In the genomic region with DNA sequence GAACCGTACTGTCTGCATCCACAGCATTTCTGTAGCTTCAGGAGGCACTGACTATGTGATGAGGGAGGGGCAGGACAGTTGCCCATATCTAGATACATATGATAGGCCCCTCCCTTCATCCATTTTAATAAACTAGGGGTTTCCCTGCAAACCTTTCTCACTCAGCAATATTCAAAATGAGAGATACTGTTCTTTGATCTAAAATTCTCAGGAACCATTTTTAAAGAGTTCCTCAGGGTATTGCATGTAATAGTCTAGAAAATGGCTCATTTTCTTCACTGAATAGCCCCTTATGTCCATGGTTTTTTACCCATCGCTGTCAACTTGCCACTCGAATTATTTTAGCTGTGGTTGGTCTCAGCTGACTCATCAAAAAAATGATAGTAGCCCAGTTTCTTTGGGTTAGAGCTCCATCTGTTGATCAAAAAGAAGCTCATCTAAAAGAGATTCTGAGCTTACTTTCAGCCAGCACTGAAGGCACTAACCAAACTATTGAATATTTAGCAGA, we compare ENCODE assay signal across 8 cellular contexts. TPM values are rescaled to one million over a fixed set of nuclear protein-coding genes. Genes with fewer than 3 reads are reported as not detected.
A peak's percentile ranks its signal among the peaks of the same experiment; 100 is the strongest.
DNase-seq lines count a peak whose midpoint lies in the region; ATAC-seq, FAIRE-seq and TF ChIP-seq lines count a peak whose summit lies in the region.

No MANE protein-coding gene starts in this region.

- ATAC-seq in T-cell (replicated peaks in 1 of 4): peak; percentile 52 to 65 (median 58)
- peak in 2 of 3 donors; percentile 54 to 61 for ATAC-seq in natural killer cell
- no peak for ATAC-seq in GM21390 (IDR thresholded peaks at IDR 0.05; ENCODE audit: unreplicated experiment)

- H3K4me3 ChIP-seq in endothelial cell of umbilical vein (replicated peaks in 1 of 3; ENCODE audit: insufficient read depth in 1 of 3, low read depth in 1 of 3, low read length in 3 of 3): no peak overlapping the region

- dilution Hi-C loops in endothelial cell of umbilical vein (cut with MboI; ENCODE audit: extremely low pct_ligation_motif_present, low sequenced_read_pairs): no loop called here

- no peak overlapping the region for H3K9ac ChIP-seq in endothelial cell of umbilical vein (replicated peaks; ENCODE audit: extremely low read depth, insufficient read depth, low read length)

- BruUV-seq in endothelial cell of umbilical vein (replicated peaks; lab: Mats Ljungman, UMichigan): no TSS peak

- DNase-seq in activated naive CD4-positive, alpha-beta T cell treated with anti-CD3 and anti-CD28 coated beads, Interleukin-2, amount 10 ng/mL, durations not matched to agents 7 days and 5 days: peak; percentile 23
- DNase-seq in activated naive CD4-positive, alpha-beta T cell treated with Interleukin-2 at 50 U/mL for 16 hours: no peak
- DNase-seq in MV-4-11 (lab: John Stamatoyannopoulos, UW) (peak; percentile 62), T-cell (no peak), endothelial cell of umbilical vein (ENCODE audit: low read depth, low spot score) (peak; percentile 55), natural killer cell (no peak), NK-92 (lab: John Stamatoyannopoulos, UW; ENCODE audit: unreplicated experiment) (no peak)

- no peaks in the 10 kb centered on the region for H3K9me1 ChIP-seq in endothelial cell of umbilical vein (replicated peaks; ENCODE audit: control insufficient read depth, extremely low read depth, insufficient read depth, low read length)

- H3K4me3 Mint-ChIP-seq in activated naive CD4-positive, alpha-beta T cell treated with anti-CD3 and anti-CD28 coated beads, Interleukin-2, amount 10 ng/mL, durations not matched to agents 7 days and 5 days: no peak overlapping the region
- H3K4me3 Mint-ChIP-seq in T-cell (no peak overlapping the region), natural killer cell (no peak overlapping the region)

- H3K36me3 ChIP-seq in endothelial cell of umbilical vein (ENCODE audit: control insufficient read depth in 2 of 2, extremely low read depth in 1 of 2, insufficient read depth in 2 of 2, low read length in 2 of 2): no peaks in the 10 kb centered on the region

- POLR2A ChIA-PET in T-cell (lab: Charles Lee): interaction anchor here (0.5 to 0.6 kb wide), 3 partner anchors 15 to 1641 kb away, joined by 3 to 21 read pairs (median 3); a partner anchor contains a TSS
- POLR2A ChIA-PET in endothelial cell of umbilical vein (lab: Charles Lee): interaction anchor here (0.9 to 1.0 kb wide), 2 partner anchors 53 to 247 kb away, joined by 3 to 4 read pairs; no protein-coding TSS in a partner anchor

- no peaks in the 10 kb centered on the region for H3K27me3 ChIP-seq in endothelial cell of umbilical vein (ENCODE audit: control insufficient read depth in 2 of 2, insufficient read depth in 2 of 2, low read length in 2 of 2)

- no peak overlapping the region for H3K27ac ChIP-seq in endothelial cell of umbilical vein (ENCODE audit: insufficient read depth, low read depth, low read length)

- no peaks in the 10 kb centered on the region for H3K4me1 ChIP-seq in endothelial cell of umbilical vein (ENCODE audit: control insufficient read depth, extremely low read depth, insufficient read depth, low read length)

- no peaks in the 10 kb centered on the region for H3K9me3 Mint-ChIP-seq in activated naive CD4-positive, alpha-beta T cell treated with anti-CD3 and anti-CD28 coated beads, Interleukin-2, amount 10 ng/mL, durations not matched to agents 7 days and 5 days
- H3K9me3 Mint-ChIP-seq in T-cell (no peaks in the 10 kb centered on the region), natural killer cell (no peaks in the 10 kb centered on the region)

- TF ChIP-seq CTCF in endothelial cell of umbilical vein (IDR thresholded peaks at IDR 0.05; ENCODE audit: extremely low read depth in 1 of 2, insufficient read depth in 1 of 2, low read depth in 1 of 2, low read length in 2 of 2): peak; percentile 33 to 44
- TF ChIP-seq CTCF in natural killer cell (IDR thresholded peaks at IDR 0.05): no peak

- peaks cover 8% of the 10 kb centered on the region for H3K4me1 Mint-ChIP-seq in activated naive CD4-positive, alpha-beta T cell treated with anti-CD3 and anti-CD28 coated beads, Interleukin-2, amount 10 ng/mL, durations not matched to agents 7 days and 5 days
- H3K4me1 Mint-ChIP-seq in T-cell (peaks cover 5 to 9% (median 5%) of the 10 kb centered on the region in 3 donors), natural killer cell (peaks cover 5 to 7% of the 10 kb centered on the region in 2 donors)

- H3K27ac Mint-ChIP-seq in activated naive CD4-positive, alpha-beta T cell treated with anti-CD3 and anti-CD28 coated beads, Interleukin-2, amount 10 ng/mL, durations not matched to agents 7 days and 5 days: no peak overlapping the region
- no peak overlapping the region for H3K27ac Mint-ChIP-seq in T-cell
- no peak overlapping the region for H3K27ac Mint-ChIP-seq in natural killer cell

- peak; percentile 77 for FAIRE-seq in endothelial cell of umbilical vein (lab: Jason Lieb, UNC)

- no peaks in the 10 kb centered on the region for H3K79me2 ChIP-seq in endothelial cell of umbilical vein (ENCODE audit: control insufficient read depth, insufficient read depth, low read length)

- no peaks in the 10 kb centered on the region for H4K20me1 ChIP-seq in endothelial cell of umbilical vein (replicated peaks; ENCODE audit: control insufficient read depth, extremely low read depth, insufficient read depth, low read length)

- no peak overlapping the region for H2AFZ ChIP-seq in endothelial cell of umbilical vein (ENCODE audit: low read depth, low read length)

- intact Hi-C loops in endothelial cell of umbilical vein (cut with micrococcal nuclease) (loop anchor here (1.0 to 2.0 kb wide), 3 partner anchors 42 to 253 kb away; a partner anchor contains a TSS), natural killer cell (cut with micrococcal nuclease) (no loop called here)

- H3K36me3 Mint-ChIP-seq in activated naive CD4-positive, alpha-beta T cell treated with anti-CD3 and anti-CD28 coated beads, Interleukin-2, amount 10 ng/mL, durations not matched to agents 7 days and 5 days: no peaks in the 10 kb centered on the region
- H3K36me3 Mint-ChIP-seq in T-cell (peaks cover 9% of the 10 kb centered on the region), natural killer cell (no peaks in the 10 kb centered on the region)

- H3K27me3 Mint-ChIP-seq in activated naive CD4-positive, alpha-beta T cell treated with anti-CD3 and anti-CD28 coated beads, Interleukin-2, amount 10 ng/mL, durations not matched to agents 7 days and 5 days: no peaks in the 10 kb centered on the region
- H3K27me3 Mint-ChIP-seq in T-cell: no peaks in the 10 kb centered on the region
- no peaks in the 10 kb centered on the region for H3K27me3 Mint-ChIP-seq in natural killer cell (ENCODE audit: low read depth in 2 of 2)

- TF ChIP-seq POLR2A in endothelial cell of umbilical vein (IDR thresholded peaks at IDR 0.05; ENCODE audit: low read depth, low read length): no peak

- H3K9me3 ChIP-seq in endothelial cell of umbilical vein (replicated peaks; ENCODE audit: control insufficient read depth, insufficient read depth, low read length): no peaks in the 10 kb centered on the region

- no peak overlapping the region for H3K4me2 ChIP-seq in endothelial cell of umbilical vein (ENCODE audit: insufficient read depth, low read length)

- CTCF ChIA-PET in activated naive CD4-positive, alpha-beta T cell treated with anti-CD3 and anti-CD28 coated beads, Interleukin-2, amount 10 ng/mL, durations not matched to agents 7 days and 5 days (lab: Charles Lee): interaction anchor here (0.6 to 2.9 kb wide), 28 partner anchors 9 to 551 kb away, joined by 3 to 47 read pairs (median 4); a partner anchor contains a TSS
- CTCF ChIA-PET in T-cell (lab: Charles Lee) (interaction anchor here (0.5 to 1.8 kb wide), 19 partner anchors 9 to 531 kb away, joined by 3 to 20 read pairs (median 4); a partner anchor contains a TSS), endothelial cell of umbilical vein (lab: Charles Lee) (interaction anchor here (0.6 to 2.7 kb wide), 55 partner anchors 9 to 1370 kb away, joined by 3 to 43 read pairs (median 4); a partner anchor contains a TSS)

RNA-seq across cellular contexts. Expression of a gene that starts 37.0 kb away (rescaled TPM):
- not detected for total RNA-seq in T-cell
- total RNA-seq in endothelial cell of umbilical vein: not detected in 2 replicates
- not detected in 2 replicates for polyA plus RNA-seq in endothelial cell of umbilical vein
- polyA plus RNA-seq in endothelial cell of umbilical vein (2011; cell fraction: cytosol; rRNA removed): not detected in 2 replicates
- not detected in 2 replicates for polyA plus RNA-seq in endothelial cell of umbilical vein (2011; cell fraction: nucleus; rRNA removed)
- 0.07 TPM in 1 of 2 replicates, not detected in the other for polyA plus RNA-seq in endothelial cell of umbilical vein (2012)
- polyA minus RNA-seq in endothelial cell of umbilical vein: not detected in 2 replicates
- polyA minus RNA-seq in endothelial cell of umbilical vein (2011; cell fraction: cytosol; rRNA and poly(A)+ RNA removed): not detected
- not detected in 2 replicates for polyA minus RNA-seq in endothelial cell of umbilical vein (2011; cell fraction: nucleus; rRNA and poly(A)+ RNA removed)
- total RNA-seq in natural killer cell: not detected

RNA-seq across cellular contexts. Expression of a gene that starts 42.0 kb away (rescaled TPM):
- total RNA-seq in T-cell (10 to 100 TPM; 15.1 to 20.7 (median 15.8) TPM), endothelial cell of umbilical vein (21.2 TPM in 2 replicates), natural killer cell (10 to 100 TPM; 14.8 to 17.8 (median 15.1) TPM)
- polyA plus RNA-seq in endothelial cell of umbilical vein: 12.3 and 14.6 TPM in 2 replicates
- polyA plus RNA-seq in endothelial cell of umbilical vein (2011; cell fraction: cytosol; rRNA removed): 7.4 and 9.0 TPM in 2 replicates
- polyA plus RNA-seq in endothelial cell of umbilical vein (2011; cell fraction: nucleus; rRNA removed): 16.6 and 20.9 TPM in 2 replicates
- 3.9 and 5.1 TPM in 2 replicates for polyA plus RNA-seq in endothelial cell of umbilical vein (2012)
- polyA minus RNA-seq in endothelial cell of umbilical vein: 33.6 and 44.3 TPM in 2 replicates
- 6.2 TPM for polyA minus RNA-seq in endothelial cell of umbilical vein (2011; cell fraction: cytosol; rRNA and poly(A)+ RNA removed)
- 19.3 and 26.4 TPM in 2 replicates for polyA minus RNA-seq in endothelial cell of umbilical vein (2011; cell fraction: nucleus; rRNA and poly(A)+ RNA removed)

RNA-seq across cellular contexts. Expression of a gene that starts 42.5 kb away (rescaled TPM):
- total RNA-seq in T-cell (100 to 1,000 TPM; 135 to 186 (median 140) TPM), endothelial cell of umbilical vein (249 and 250 TPM in 2 replicates), natural killer cell (10 to 100 TPM; 72.2 to 81.9 (median 77.5) TPM)
- polyA plus RNA-seq in endothelial cell of umbilical vein: 35.7 and 41.2 TPM in 2 replicates
- 130 and 143 TPM in 2 replicates for polyA plus RNA-seq in endothelial cell of umbilical vein (2011; cell fraction: cytosol; rRNA removed)
- polyA plus RNA-seq in endothelial cell of umbilical vein (2011; cell fraction: nucleus; rRNA removed): 50.6 and 66.5 TPM in 2 replicates
- polyA plus RNA-seq in endothelial cell of umbilical vein (2012): 230 and 281 TPM in 2 replicates
- polyA minus RNA-seq in endothelial cell of umbilical vein: 53.3 and 92.3 TPM in 2 replicates
- 49.1 TPM for polyA minus RNA-seq in endothelial cell of umbilical vein (2011; cell fraction: cytosol; rRNA and poly(A)+ RNA removed)
- polyA minus RNA-seq in endothelial cell of umbilical vein (2011; cell fraction: nucleus; rRNA and poly(A)+ RNA removed): 17.5 and 25.1 TPM in 2 replicates

RNA-seq across cellular contexts. Expression of a gene that starts 52.3 kb away (rescaled TPM):
- total RNA-seq in T-cell (10 to 100 TPM; 27.1 to 46.1 (median 39.7) TPM), endothelial cell of umbilical vein (74.7 and 77.7 TPM in 2 replicates), natural killer cell (10 to 100 TPM; 27.1 to 34.3 (median 28.5) TPM)
- polyA plus RNA-seq in endothelial cell of umbilical vein: 97.5 and 102 TPM in 2 replicates
- polyA plus RNA-seq in endothelial cell of umbilical vein (2011; cell fraction: cytosol; rRNA removed): 91.6 and 108 TPM in 2 replicates
- polyA plus RNA-seq in endothelial cell of umbilical vein (2011; cell fraction: nucleus; rRNA removed): 43.6 and 46.0 TPM in 2 replicates
- polyA plus RNA-seq in endothelial cell of umbilical vein (2012): 89.8 and 94.7 TPM in 2 replicates
- 26.0 and 26.5 TPM in 2 replicates for polyA minus RNA-seq in endothelial cell of umbilical vein
- 8.1 TPM for polyA minus RNA-seq in endothelial cell of umbilical vein (2011; cell fraction: cytosol; rRNA and poly(A)+ RNA removed)
- polyA minus RNA-seq in endothelial cell of umbilical vein (2011; cell fraction: nucleus; rRNA and poly(A)+ RNA removed): 12.7 and 21.5 TPM in 2 replicates

Comparison
In these comparisons a context has a peak if more than half of its experiments do, and no peak if none do; other contexts are left out.
1. DNase-seq: peak in activated naive CD4-positive, alpha-beta T cell treated with anti-CD3 and anti-CD28 coated beads, Interleukin-2, amount 10 ng/mL, durations not matched to agents 7 days and 5 days (single experiment), MV-4-11 (single experiment) and endothelial cell of umbilical vein (single experiment); none in activated naive CD4-positive, alpha-beta T cell treated with Interleukin-2 at 50 U/mL for 16 hours (single experiment), T-cell (0 of 34), natural killer cell (single experiment) and NK-92 (single experiment).